8 cellular contexts compared by ENCODE assay signal in genomic region chr6:137313928-137314855, GRCh38.
DNase-seq lines count a peak whose midpoint lies in the region; ATAC-seq and TF ChIP-seq lines count a peak whose summit lies in the region.

No MANE protein-coding gene starts in this region.

- H3K4me3 Mint-ChIP-seq in CD8-positive, alpha-beta memory T cell = no peak overlapping the region
- H3K4me3 Mint-ChIP-seq in activated CD4-positive, alpha-beta T cell treated with anti-CD3 and anti-CD28 coated beads, Interleukin-2, amount 10 ng/mL, durations not matched to agents 24 days and 14 days = no peak overlapping the region

- peaks cover 0 to 4% of the 10 kb centered on the region in 2 donors for H3K27me3 Mint-ChIP-seq in CD8-positive, alpha-beta memory T cell
- H3K27me3 Mint-ChIP-seq in activated CD4-positive, alpha-beta T cell treated with anti-CD3 and anti-CD28 coated beads, Interleukin-2, amount 10 ng/mL, durations not matched to agents 24 days and 14 days = peaks cover 21% of the 10 kb centered on the region

- H3K9me3 ChIP-seq in CD8-positive, alpha-beta memory T cell (ENCODE audit: low read length) = no peaks in the 10 kb centered on the region
- H3K9me3 ChIP-seq in right lobe of liver = no peaks in the 10 kb centered on the region

- CTCF ChIA-PET in CD8-positive, alpha-beta memory T cell (lab: Charles Lee) = interaction anchor here (0.8 to 3.7 kb wide), 23 partner anchors 9 to 346 kb away, joined by 3 to 31 read pairs (median 5); no protein-coding TSS in a partner anchor
- CTCF ChIA-PET in HEK293T (lab: Yijun Ruan, JAX) = interaction anchor here (0.6 to 2.1 kb wide), 16 partner anchors 12 to 522 kb away, joined by 3 to 16 read pairs (median 3); partner anchors contain the start of gene MAP3K5

- no peaks in the 10 kb centered on the region for H3K4me1 ChIP-seq in CD8-positive, alpha-beta memory T cell (ENCODE audit: insufficient read depth, low read length)
- H3K4me1 ChIP-seq in right lobe of liver = peaks cover 0 to 13% (median 0%) of the 10 kb centered on the region in 4 donors

- H3K36me3 Mint-ChIP-seq in CD8-positive, alpha-beta memory T cell = no peaks in the 10 kb centered on the region
- H3K36me3 Mint-ChIP-seq in activated CD4-positive, alpha-beta T cell treated with anti-CD3 and anti-CD28 coated beads, Interleukin-2, amount 10 ng/mL, durations not matched to agents 24 days and 14 days (ENCODE audit: low read depth) = no peaks in the 10 kb centered on the region

- 9% methylated on average over 11 of the region's 11 CpGs for WGBS in right lobe of liver (ENCODE audit: insufficient coverage, low coverage, low lambda C conversion rate, missing lambda C conversion rate)

- H3K27me3 ChIP-seq in CD8-positive, alpha-beta memory T cell (ENCODE audit: insufficient read depth, low read length, poor library complexity, severe bottlenecking) = no peaks in the 10 kb centered on the region
- no peaks in the 10 kb centered on the region for H3K27me3 ChIP-seq in right lobe of liver

- TF ChIP-seq POLR2A in right lobe of liver (IDR thresholded peaks at IDR 0.05) = no peak

- no peaks in the 10 kb centered on the region for H3K36me3 ChIP-seq in CD8-positive, alpha-beta memory T cell (ENCODE audit: insufficient read depth, low read length)
- no peaks in the 10 kb centered on the region for H3K36me3 ChIP-seq in right lobe of liver

- H3K4me3 ChIP-seq in CD8-positive, alpha-beta memory T cell (ENCODE audit: low read length) = no peak overlapping the region
- peak overlapping the region; percentile 23 for H3K4me3 ChIP-seq in coronary artery
- H3K4me3 ChIP-seq in right lobe of liver = no peak overlapping the region

- H3K4me1 Mint-ChIP-seq in CD8-positive, alpha-beta memory T cell = peaks cover 2 to 14% (median 9%) of the 10 kb centered on the region in 3 donors
- peaks cover 7% of the 10 kb centered on the region for H3K4me1 Mint-ChIP-seq in activated CD4-positive, alpha-beta T cell treated with anti-CD3 and anti-CD28 coated beads, Interleukin-2, amount 10 ng/mL, durations not matched to agents 24 days and 14 days

- TF ChIP-seq CTCF in coronary artery (IDR thresholded peaks at IDR 0.05) (peak; percentile 63), right lobe of liver (IDR thresholded peaks at IDR 0.05) (peak; percentile 68 to 72 (median 71))

- peak; percentile 40 to 77 (median 59) for DNase-seq in CD8-positive, alpha-beta memory T cell
- peak; percentile 70 for DNase-seq in HEK293T (ENCODE audit: extremely low spot score)
- peak; percentile 33 for DNase-seq in NCI-H510A (lab: John Stamatoyannopoulos, UW)
- DNase-seq in activated CD4-positive, alpha-beta T cell treated with anti-CD3 and anti-CD28 coated beads, Interleukin-2, amount 10 ng/mL, durations not matched to agents 24 days and 14 days = peak; percentile 84
- DNase-seq in coronary artery (ENCODE audit: low spot score) = no peak
- DNase-seq in right lobe of liver = peak; percentile 67 to 71 (median 67)
- peak; percentile 59 to 70 for DNase-seq in stimulated activated CD4-positive, alpha-beta T cell treated with anti-CD3 and anti-CD28 coated beads, Interleukin-4, amount 100 ng/mL, for 48 hours (ENCODE audit: low read depth in 2 of 2)

- ATAC-seq in right lobe of liver (peak; percentile 87 to 94 (median 91)), HG03520 (IDR thresholded peaks at IDR 0.05; ENCODE audit: unreplicated experiment) (no peak)

- no peak overlapping the region for H3K27ac ChIP-seq in CD8-positive, alpha-beta memory T cell (ENCODE audit: low read depth, low read length)
- no peak overlapping the region for H3K27ac ChIP-seq in coronary artery
- no peak overlapping the region for H3K27ac ChIP-seq in right lobe of liver

- POLR2A ChIA-PET in CD8-positive, alpha-beta memory T cell (lab: Charles Lee) = interaction anchor here (1.0 to 1.1 kb wide), 2 partner anchors 101 to 220 kb away, joined by 3 read pairs; no protein-coding TSS in a partner anchor
- POLR2A ChIA-PET in HEK293T (lab: Yijun Ruan, JAX) = interaction anchor here (0.8 to 1.1 kb wide), 2 partner anchors 9 to 16 kb away, joined by 3 read pairs; no protein-coding TSS in a partner anchor

- H3K9me3 Mint-ChIP-seq in CD8-positive, alpha-beta memory T cell = no peaks in the 10 kb centered on the region
- no peaks in the 10 kb centered on the region for H3K9me3 Mint-ChIP-seq in activated CD4-positive, alpha-beta T cell treated with anti-CD3 and anti-CD28 coated beads, Interleukin-2, amount 10 ng/mL, durations not matched to agents 24 days and 14 days

- peak overlapping the region in 2 of 8 donors; percentile 8 to 29 for H3K27ac Mint-ChIP-seq in CD8-positive, alpha-beta memory T cell
- no peak overlapping the region for H3K27ac Mint-ChIP-seq in activated CD4-positive, alpha-beta T cell treated with anti-CD3 and anti-CD28 coated beads, Interleukin-2, amount 10 ng/mL, durations not matched to agents 24 days and 14 days

- intact Hi-C loops in activated CD4-positive, alpha-beta T cell treated with anti-CD3 and anti-CD28 coated beads, Interleukin-2, amount 10 ng/mL, durations not matched to agents 24 days and 14 days (cut with micrococcal nuclease) = loop anchor here (1.0 to 5.0 kb wide), 4 partner anchors 43 to 238 kb away; no protein-coding TSS in a partner anchor
- intact Hi-C loops in right lobe of liver (cut with DNase I) = no loop called here

TF ChIP-seq in HEK293T, 16 proteins besides CTCF, POLR2A, EP300 and RAD21:
- 0 out of 2 replicates have a peak, but pooled peaks have one; percentile 16 for TF ChIP-seq PKNOX1 (IDR thresholded peaks at IDR 0.05)
- TF ChIP-seq ELF4 (IDR thresholded peaks at IDR 0.05) = no peak
TF ChIP-seq in HEK293T: peak in this region for 1.
